26 cellular contexts compared by ENCODE assay signal in genomic region chr16:54097774-54098173, GRCh38.
"Had no signal": no experiment of that assay in that cellular context is flagged by ENCODE, and none has a peak within 500 bp of the region (broad histone marks: within the 10 kb centered on the region; RNA-seq: fewer than 3 reads in every experiment).

No MANE protein-coding gene starts in this region.

- H3K4me1 Mint-ChIP-seq: memory B cell; nephron; stimulated activated effector memory CD8-positive, alpha-beta T cell treated with anti-CD3 and anti-CD28 coated beads, Interleukin-12 subunit alpha, Interleukin-12 subunit beta, amount 100 ng/mL, for 72 hours had no signal

- FAIRE-seq: pancreas, small intestine had no signal

- H3K4me3 ChIP-seq: left ventricle myocardium inferior, lung, mucosa of descending colon, pancreas, prostate gland, sigmoid colon, spleen, suprapubic skin, thoracic aorta, tibial artery, uterus had no signal

- H3K27me3 ChIP-seq: pancreas, sigmoid colon, spleen, suprapubic skin, tibial artery, uterus had no signal

- H3K27ac Mint-ChIP-seq: memory B cell; naive thymus-derived CD8-positive, alpha-beta T cell; nephron; stimulated activated effector memory CD8-positive, alpha-beta T cell treated with anti-CD3 and anti-CD28 coated beads, Interleukin-12 subunit alpha, Interleukin-12 subunit beta, amount 100 ng/mL, for 72 hours; stimulated activated naive CD8-positive, alpha-beta T cell treated with anti-CD3 and anti-CD28 coated beads, Interleukin-15, Interleukin-2, amounts not matched to agents 100 ng/mL and 50 ng/mL, for 24 hours; type B pancreatic cell had no signal

- H3K27me3 Mint-ChIP-seq: memory B cell; naive thymus-derived CD8-positive, alpha-beta T cell; stimulated activated naive CD8-positive, alpha-beta T cell treated with anti-CD3 and anti-CD28 coated beads, Interleukin-15, Interleukin-2, amounts not matched to agents 100 ng/mL and 50 ng/mL, for 24 hours; type B pancreatic cell had no signal

- H3K4me1 ChIP-seq: left ventricle myocardium inferior, prostate gland, sigmoid colon, spleen, suprapubic skin, tibial artery, uterus had no signal

- H3K36me3 ChIP-seq: prostate gland, suprapubic skin, thoracic aorta, uterus had no signal

- H3K9me3 ChIP-seq: mucosa of descending colon, pancreas, prostate gland, suprapubic skin, thoracic aorta, uterus had no signal

- H3K27ac ChIP-seq: left ventricle myocardium inferior, pancreas, prostate gland, sigmoid colon, spleen, suprapubic skin, thoracic aorta, tibial artery, uterus had no signal

- ATAC-seq: mucosa of descending colon; naive thymus-derived CD8-positive, alpha-beta T cell; right cardiac atrium; stimulated activated effector memory CD8-positive, alpha-beta T cell treated with anti-CD3 and anti-CD28 coated beads, Interleukin-12 subunit alpha, Interleukin-12 subunit beta, amount 100 ng/mL, for 72 hours had no signal

- H3K36me3 Mint-ChIP-seq: stimulated activated effector memory CD8-positive, alpha-beta T cell treated with anti-CD3 and anti-CD28 coated beads, Interleukin-12 subunit alpha, Interleukin-12 subunit beta, amount 100 ng/mL, for 72 hours had no signal

- DNase-seq: left ventricle myocardium inferior; midbrain; mucosa of descending colon; naive thymus-derived CD8-positive, alpha-beta T cell; nucleus accumbens; pancreas; posterior cingulate gyrus; retina; right cardiac atrium; sigmoid colon; small intestine; spleen; stimulated activated CD4-positive, alpha-beta T cell treated with anti-CD3 and anti-CD28 coated beads, Interleukin-4, amount 100 ng/mL, for 24 hours; stimulated activated naive CD4-positive, alpha-beta T cell; tibial artery; uterus had no signal

- H3K4me3 Mint-ChIP-seq: memory B cell; naive thymus-derived CD8-positive, alpha-beta T cell; nephron; neural crest cell; stimulated activated effector memory CD8-positive, alpha-beta T cell treated with anti-CD3 and anti-CD28 coated beads, Interleukin-12 subunit alpha, Interleukin-12 subunit beta, amount 100 ng/mL, for 72 hours; stimulated activated naive CD8-positive, alpha-beta T cell treated with anti-CD3 and anti-CD28 coated beads, Interleukin-15, Interleukin-2, amounts not matched to agents 100 ng/mL and 50 ng/mL, for 24 hours; type B pancreatic cell had no signal

- H3K9me3 Mint-ChIP-seq: type B pancreatic cell had no signal
